Comparison of ENCODE assay signal across 18 cellular contexts in genomic region chr9:5112646-5113045, GRCh38.
DNase-seq lines count a peak whose midpoint lies in the region; ATAC-seq and TF ChIP-seq lines count a peak whose summit lies in the region.
"Had no signal": no experiment of that assay in that cellular context is flagged by ENCODE, and none has a peak within 500 bp of the region (broad histone marks: within the 10 kb centered on the region; RNA-seq: fewer than 3 reads in every experiment).

No MANE protein-coding gene starts in this region.

- intact Hi-C loops in left cardiac atrium (cut with DNase I) = no loop called here
- intact Hi-C loops in left ventricle myocardium superior (cut with micrococcal nuclease) = no loop called here
- intact Hi-C loops in aorta (cut with DNase I) = no loop called here

- H3K27ac ChIP-seq in osteoblast (ENCODE audit: low read depth, low read length) (no peak overlapping the region), aorta (ENCODE audit: low read depth in 1 of 2, low read length in 2 of 2) (no peak overlapping the region)

- H3K4me1 ChIP-seq in osteoblast (ENCODE audit: insufficient read depth, low read length) (no peaks in the 10 kb centered on the region), aorta (ENCODE audit: control insufficient read depth in 1 of 2, insufficient read depth in 2 of 2, low read length in 2 of 2) (no peaks in the 10 kb centered on the region)
- H3K4me1 ChIP-seq: BE2C had no signal

- WGBS in aorta, 2 donors = 95% methylated on average over 20 of the region's 20 CpGs

- no peak overlapping the region for H2AFZ ChIP-seq in osteoblast (ENCODE audit: low read length)
- H2AFZ ChIP-seq: GM23338 had no signal

- no peaks in the 10 kb centered on the region for H3K9me3 ChIP-seq in osteoblast (ENCODE audit: low read depth, low read length)
- H3K9me3 ChIP-seq in aorta (ENCODE audit: control insufficient read depth, low read length) = no peaks in the 10 kb centered on the region
- H3K9me3 ChIP-seq: BE2C had no signal

- H3K36me3 ChIP-seq in H7 (replicated peaks; ENCODE audit: control insufficient read depth, insufficient read depth, low read length) = no peaks in the 10 kb centered on the region
- peaks cover 21% of the 10 kb centered on the region for H3K36me3 ChIP-seq in osteoblast (ENCODE audit: insufficient read depth, low read length)
- H3K36me3 ChIP-seq in aorta (ENCODE audit: control insufficient read depth in 1 of 2, insufficient read depth in 2 of 2, low read length in 1 of 2) = peaks cover 6 to 17% of the 10 kb centered on the region in 2 donors
- H3K36me3 ChIP-seq: BE2C had no signal

- peaks cover 3% of the 10 kb centered on the region for H4K20me1 ChIP-seq in osteoblast (ENCODE audit: insufficient read depth, low read length)

- ATAC-seq in left cardiac atrium = no peak
- ATAC-seq in left ventricle myocardium superior = no peak
- ATAC-seq in aorta (ENCODE audit: low FRiP score) = no peak
- ATAC-seq in stimulated activated naive CD8-positive, alpha-beta T cell treated with anti-CD3 and anti-CD28 coated beads, Interleukin-15, Interleukin-2, amounts not matched to agents 100 U/mL and 50 U/mL, for 24 hours = no peak
- ATAC-seq in left lobe of liver = no peak
- ATAC-seq: GM23338, HCT116, HepG2 had no signal

- H3K27me3 ChIP-seq in H7 (ENCODE audit: control insufficient read depth, insufficient read depth, low read length) (no peaks in the 10 kb centered on the region), osteoblast (ENCODE audit: insufficient read depth, low read length) (no peaks in the 10 kb centered on the region), aorta (ENCODE audit: control insufficient read depth in 1 of 2, insufficient read depth in 2 of 2, low read length in 1 of 2) (no peaks in the 10 kb centered on the region)
- H3K27me3 ChIP-seq: BE2C had no signal

- no peak for TF ChIP-seq CTCF in osteoblast (IDR thresholded peaks at IDR 0.05; ENCODE audit: extremely low read depth, low read depth, low read length)

- H3K4me2 ChIP-seq in osteoblast (ENCODE audit: insufficient read depth, low read length) = no peak overlapping the region
- H3K4me2 ChIP-seq: GM23338 had no signal

- no peaks in the 10 kb centered on the region for H3K79me2 ChIP-seq in osteoblast (ENCODE audit: insufficient read depth, low read length)

- DNase-seq in left cardiac atrium (peak; percentile 13), left ventricle myocardium superior (no peak), H7 (peak; percentile 23), osteoblast (ENCODE audit: insufficient read length, low spot score, missing footprints) (peak; percentile 26), aorta (peak; percentile 31 to 67), left lobe of liver (ENCODE audit: low spot score) (no peak)
- no peak for DNase-seq in activated CD8-positive, alpha-beta memory T cell treated with anti-CD3 and anti-CD28 coated beads for 24 hours
- no peak for DNase-seq in stimulated activated naive CD8-positive, alpha-beta T cell treated with anti-CD3 and anti-CD28 coated beads, Interleukin-15, Interleukin-2, amounts not matched to agents 100 U/mL and 50 U/mL, for 24 hours
- DNase-seq: BE2C; C1 segment of cervical spinal cord; CD4-positive, CD25-positive, alpha-beta regulatory T cell; CD8-positive, alpha-beta memory T cell; COR-L47; HFFc6; KG1 had no signal

- H3K4me3 ChIP-seq in H7 (ENCODE audit: insufficient read depth, low read depth, low read length) (no peak overlapping the region), osteoblast (ENCODE audit: insufficient read depth, low read length) (no peak overlapping the region), aorta (ENCODE audit: low read length in 2 of 2) (no peak overlapping the region)
- H3K4me3 ChIP-seq: GM23338 had no signal

Comparison
In these comparisons a context has a peak if more than half of its experiments do, and no peak if none do; other contexts are left out.
1. DNase-seq: peak in left cardiac atrium (single experiment), H7 (single experiment), osteoblast (single experiment) and aorta (2 of 2); none in left ventricle myocardium superior (single experiment), activated CD8-positive, alpha-beta memory T cell treated with anti-CD3 and anti-CD28 coated beads for 24 hours (single experiment), stimulated activated naive CD8-positive, alpha-beta T cell treated with anti-CD3 and anti-CD28 coated beads, Interleukin-15, Interleukin-2, amounts not matched to agents 100 U/mL and 50 U/mL, for 24 hours (single experiment) and left lobe of liver (single experiment).